Comparison of ENCODE assay signal across 22 cellular contexts in genomic region chr1:184604152-184604900, GRCh38.
DNase-seq lines count a peak whose midpoint lies in the region; ATAC-seq, FAIRE-seq and TF ChIP-seq lines count a peak whose summit lies in the region.
"Had no signal": no experiment of that assay in that cellular context is flagged by ENCODE, and none has a peak within 500 bp of the region (broad histone marks: within the 10 kb centered on the region; RNA-seq: fewer than 3 reads in every experiment).

No MANE protein-coding gene starts in this region.

- H2BK120ac ChIP-seq in mesendoderm (ENCODE audit: low read depth, low read length) = no peak overlapping the region

- no peaks in the 10 kb centered on the region for H3K9me3 Mint-ChIP-seq in natural killer cell treated with Interleukin-12 subunit alpha and Interleukin-12 subunit beta and Interleukin-15 and Interleukin-18, amount 100 ng/mL, for 72 hours
- H3K9me3 Mint-ChIP-seq in natural killer cell = no peaks in the 10 kb centered on the region
- H3K9me3 Mint-ChIP-seq in activated naive CD8-positive, alpha-beta T cell treated with anti-CD3 and anti-CD28 coated beads for 36 hours = no peaks in the 10 kb centered on the region
- H3K9me3 Mint-ChIP-seq: CD4-positive, alpha-beta T cell; H9; IgD-negative memory B cell had no signal

- intact Hi-C loops in natural killer cell (cut with micrococcal nuclease) = no loop called here

- no peak overlapping the region for H4K5ac ChIP-seq in mesendoderm (ENCODE audit: low read length)

- ATAC-seq in natural killer cell treated with Interleukin-12 subunit alpha and Interleukin-12 subunit beta and Interleukin-15 and Interleukin-18, amount 100 ng/mL, for 72 hours = peak; percentile 69 to 83
- no peak for ATAC-seq in natural killer cell
- ATAC-seq: A549 had no signal

- no peak overlapping the region for H3K4me2 ChIP-seq in mesendoderm (ENCODE audit: low read length)
- H3K4me2 ChIP-seq: A549; BLaER1 treated with 17β-estradiol and CSF1 and Interleukin-3, amounts not matched to agents 10 nM and 100 nM had no signal

- no peak overlapping the region for H4K8ac ChIP-seq in mesendoderm (ENCODE audit: low read depth, low read length)

- no peaks in the 10 kb centered on the region for H3K79me1 ChIP-seq in mesendoderm (ENCODE audit: low read length)

- H3K4ac ChIP-seq in mesendoderm (ENCODE audit: low read depth, low read length) = no peak overlapping the region

- H3K36me3 Mint-ChIP-seq in natural killer cell treated with Interleukin-12 subunit alpha and Interleukin-12 subunit beta and Interleukin-15 and Interleukin-18, amount 100 ng/mL, for 72 hours = no peaks in the 10 kb centered on the region
- H3K36me3 Mint-ChIP-seq in natural killer cell = no peaks in the 10 kb centered on the region
- no peaks in the 10 kb centered on the region for H3K36me3 Mint-ChIP-seq in activated naive CD8-positive, alpha-beta T cell treated with anti-CD3 and anti-CD28 coated beads for 36 hours
- H3K36me3 Mint-ChIP-seq: IgD-negative memory B cell had no signal

- no peak overlapping the region for H3K4me3 Mint-ChIP-seq in natural killer cell treated with Interleukin-12 subunit alpha and Interleukin-12 subunit beta and Interleukin-15 and Interleukin-18, amount 100 ng/mL, for 72 hours
- no peak overlapping the region for H3K4me3 Mint-ChIP-seq in natural killer cell
- no peak overlapping the region for H3K4me3 Mint-ChIP-seq in activated naive CD8-positive, alpha-beta T cell treated with anti-CD3 and anti-CD28 coated beads for 36 hours
- H3K4me3 Mint-ChIP-seq: CD4-positive, alpha-beta T cell; H9; IgD-negative memory B cell had no signal

- TF ChIP-seq EP300 in Ishikawa (IDR thresholded peaks at IDR 0.05; ENCODE audit: borderline replicate concordance) = no peak

- no peak overlapping the region for H3K9ac ChIP-seq in mesendoderm (ENCODE audit: low read length)
- H3K9ac ChIP-seq: BLaER1 treated with 17β-estradiol and CSF1 and Interleukin-3, amounts not matched to agents 10 nM and 100 nM had no signal

- no peak overlapping the region for H3K18ac ChIP-seq in mesendoderm (ENCODE audit: low read length)

- H3K4me1 ChIP-seq in mesendoderm (ENCODE audit: control insufficient read depth, low read depth, low read length) = peaks cover 3% of the 10 kb centered on the region
- H3K4me1 ChIP-seq: Peyer's patch had no signal

- DNase-seq in natural killer cell treated with Interleukin-12 subunit alpha and Interleukin-12 subunit beta and Interleukin-15 and Interleukin-18, amount 100 ng/mL, for 72 hours (ENCODE audit: low spot score) = no peak
- no peak for DNase-seq in natural killer cell
- peak; percentile 43 for DNase-seq in bronchial epithelial cell (ENCODE audit: low read depth)
- DNase-seq in left kidney (ENCODE audit: low read depth, low spot score) = peak; percentile 57
- no peak for DNase-seq in mesendoderm
- DNase-seq in activated naive CD8-positive, alpha-beta T cell treated with anti-CD3 and anti-CD28 coated beads for 36 hours = no peak
- DNase-seq: AML-193; CD4-positive, alpha-beta T cell; H9; NCI-H1092 treated with DMSO at 0.1 percent for 48 hours; NCI-H1436 treated with DMSO at 0.1 percent for 48 hours; NCI-H187 treated with DMSO at 0.1 percent for 48 hours; NCI-H446; OCI-M1; Peyer's patch; SIG-M5 had no signal

- no peak overlapping the region for H2AK5ac ChIP-seq in mesendoderm (ENCODE audit: low read length)

- H2BK5ac ChIP-seq in mesendoderm (ENCODE audit: low read length) = no peak overlapping the region

- H3K27ac ChIP-seq in mesendoderm (ENCODE audit: low read depth, low read length) = no peak overlapping the region
- H3K27ac ChIP-seq: A549; BLaER1 treated with 17β-estradiol and CSF1 and Interleukin-3, amounts not matched to agents 10 nM and 100 nM; Peyer's patch; SK-N-MC had no signal

- H3K23ac ChIP-seq in mesendoderm (ENCODE audit: low read length) = no peak overlapping the region

- no peaks in the 10 kb centered on the region for H3K36me3 ChIP-seq in bronchial epithelial cell (ENCODE audit: control insufficient read depth, insufficient read depth, low read length)
- H3K36me3 ChIP-seq in mesendoderm (ENCODE audit: control insufficient read depth, insufficient read depth, low read length) = no peaks in the 10 kb centered on the region

- no peaks in the 10 kb centered on the region for H3K79me2 ChIP-seq in mesendoderm (ENCODE audit: control insufficient read depth, insufficient read depth, low read length)

- TF ChIP-seq CTCF in natural killer cell (IDR thresholded peaks at IDR 0.05) (no peak), bronchial epithelial cell (IDR thresholded peaks at IDR 0.05; ENCODE audit: insufficient read depth, low read length, severe bottlenecking) (no peak)

- no peak for FAIRE-seq in bronchial epithelial cell (lab: Jason Lieb, UNC)
- FAIRE-seq: A549, D721Med had no signal

- H3K56ac ChIP-seq in mesendoderm (ENCODE audit: low read length) = no peak overlapping the region

- H2BK15ac ChIP-seq in mesendoderm (replicated peaks; ENCODE audit: low read depth) = no peak overlapping the region

- no CpG with 5 or more reads among the region's 3 CpGs for WGBS in mesendoderm (ENCODE audit: extremely low coverage, insufficient coverage, low lambda C conversion rate)

- no peak overlapping the region for H3K27ac Mint-ChIP-seq in natural killer cell treated with Interleukin-12 subunit alpha and Interleukin-12 subunit beta and Interleukin-15 and Interleukin-18, amount 100 ng/mL, for 72 hours
- H3K27ac Mint-ChIP-seq in natural killer cell = peak overlapping the region in 1 of 2 donors; percentile 39
- no peak overlapping the region for H3K27ac Mint-ChIP-seq in activated naive CD8-positive, alpha-beta T cell treated with anti-CD3 and anti-CD28 coated beads for 36 hours
- H3K27ac Mint-ChIP-seq: CD4-positive, alpha-beta T cell; H9; IgD-negative memory B cell had no signal

- no peaks in the 10 kb centered on the region for H3K27me3 Mint-ChIP-seq in natural killer cell treated with Interleukin-12 subunit alpha and Interleukin-12 subunit beta and Interleukin-15 and Interleukin-18, amount 100 ng/mL, for 72 hours
- H3K27me3 Mint-ChIP-seq in natural killer cell (ENCODE audit: low read depth in 2 of 2) = no peaks in the 10 kb centered on the region
- no peaks in the 10 kb centered on the region for H3K27me3 Mint-ChIP-seq in activated naive CD8-positive, alpha-beta T cell treated with anti-CD3 and anti-CD28 coated beads for 36 hours
- H3K27me3 Mint-ChIP-seq: CD4-positive, alpha-beta T cell; IgD-negative memory B cell had no signal

- TF ChIP-seq RAD21 in Ishikawa (IDR thresholded peaks at IDR 0.05; ENCODE audit: low read depth) = no peak

- H3K27me3 ChIP-seq in bronchial epithelial cell (ENCODE audit: control insufficient read depth, insufficient read depth, low read length) (no peaks in the 10 kb centered on the region), mesendoderm (ENCODE audit: insufficient read depth, low read length, poor library complexity) (no peaks in the 10 kb centered on the region)
- H3K27me3 ChIP-seq: BLaER1 treated with 17β-estradiol and CSF1 and Interleukin-3, amounts not matched to agents 10 nM and 100 nM; Peyer's patch had no signal

- H3K4me1 Mint-ChIP-seq in natural killer cell treated with Interleukin-12 subunit alpha and Interleukin-12 subunit beta and Interleukin-15 and Interleukin-18, amount 100 ng/mL, for 72 hours (ENCODE audit: low read depth in 2 of 2) = peaks cover 11 to 18% of the 10 kb centered on the region in 2 donors
- H3K4me1 Mint-ChIP-seq in natural killer cell = peaks cover 41 to 47% of the 10 kb centered on the region in 2 donors
- H3K4me1 Mint-ChIP-seq in activated naive CD8-positive, alpha-beta T cell treated with anti-CD3 and anti-CD28 coated beads for 36 hours = no peaks in the 10 kb centered on the region
- H3K4me1 Mint-ChIP-seq: IgD-negative memory B cell had no signal

- H3K4me3 ChIP-seq in bronchial epithelial cell (ENCODE audit: low read depth, low read length) = no peak overlapping the region
- H3K4me3 ChIP-seq in mesendoderm (ENCODE audit: low read length) = no peak overlapping the region
- H3K4me3 ChIP-seq: A549; BLaER1 treated with 17β-estradiol and CSF1 and Interleukin-3, amounts not matched to agents 10 nM and 100 nM; Peyer's patch; SK-N-MC had no signal

TF ChIP-seq in Ishikawa, 13 proteins besides CTCF, POLR2A, EP300 and RAD21:
- no peak for TF ChIP-seq CREB1 (IDR thresholded peaks at IDR 0.05; ENCODE audit: low read depth)
- peak; percentile 52 for TF ChIP-seq USF1 (IDR thresholded peaks at IDR 0.05)

Comparison
In these comparisons a context has a peak if more than half of its experiments do, and no peak if none do; other contexts are left out.
1. ATAC-seq: peak in natural killer cell treated with Interleukin-12 subunit alpha and Interleukin-12 subunit beta and Interleukin-15 and Interleukin-18, amount 100 ng/mL, for 72 hours (2 of 2); none in natural killer cell (0 of 3).
2. DNase-seq: peak in bronchial epithelial cell (single experiment) and left kidney (single experiment); none in natural killer cell treated with Interleukin-12 subunit alpha and Interleukin-12 subunit beta and Interleukin-15 and Interleukin-18, amount 100 ng/mL, for 72 hours (single experiment), natural killer cell (single experiment), mesendoderm (single experiment) and activated naive CD8-positive, alpha-beta T cell treated with anti-CD3 and anti-CD28 coated beads for 36 hours (single experiment).